In the genomic region with DNA sequence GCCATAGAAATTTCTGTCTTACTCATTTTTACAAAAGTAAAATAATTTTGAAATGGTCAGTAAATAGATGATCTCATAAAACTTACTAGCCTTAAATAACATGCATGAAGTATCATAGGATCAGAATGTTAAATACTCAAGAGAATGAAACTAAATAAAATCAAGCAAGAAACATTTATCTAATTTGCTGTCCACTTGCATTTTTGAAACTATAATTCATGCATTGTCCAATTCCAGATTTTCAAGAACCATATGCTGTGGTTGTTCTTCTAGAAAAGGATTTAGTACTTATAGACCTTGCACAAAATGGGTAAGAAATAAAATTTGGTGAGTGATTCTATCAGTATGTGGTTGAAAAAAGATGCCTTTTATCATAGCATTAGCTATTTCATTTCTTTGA, we compare ENCODE assay signal across 20 cellular contexts.
DNase-seq lines count a peak whose midpoint lies in the region; ATAC-seq, FAIRE-seq and TF ChIP-seq lines count a peak whose summit lies in the region.
"Had no signal": no experiment of that assay in that cellular context is flagged by ENCODE, and none has a peak within 500 bp of the region (broad histone marks: within the 10 kb centered on the region; RNA-seq: fewer than 3 reads in every experiment).

No MANE protein-coding gene starts in this region.

- H3K27ac Mint-ChIP-seq in chondrocyte (ENCODE audit: unreplicated experiment) = peak overlapping the region; percentile 1
- H3K27ac Mint-ChIP-seq in activated CD4-positive, alpha-beta T cell treated with anti-CD3 and anti-CD28 coated beads, Interleukin-2, amount 10 ng/mL, durations not matched to agents 7 days and 5 days = no peak overlapping the region

- no peaks in the 10 kb centered on the region for H3K27me3 Mint-ChIP-seq in chondrocyte (ENCODE audit: low read depth)
- H3K27me3 Mint-ChIP-seq in activated CD4-positive, alpha-beta T cell treated with anti-CD3 and anti-CD28 coated beads, Interleukin-2, amount 10 ng/mL, durations not matched to agents 7 days and 5 days = no peaks in the 10 kb centered on the region

- no peaks in the 10 kb centered on the region for H3K27me3 ChIP-seq in BJ (ENCODE audit: control insufficient read depth, insufficient read depth, low read length)

- TF ChIP-seq CTCF in BJ (IDR thresholded peaks at IDR 0.05; ENCODE audit: insufficient read depth, low read depth, low read length) (no peak), chondrocyte (IDR thresholded peaks at IDR 0.05) (no peak)

- CTCF ChIA-PET in BJ (lab: Yijun Ruan, JAX) = no interaction called here
- CTCF ChIA-PET in activated CD4-positive, alpha-beta T cell treated with anti-CD3 and anti-CD28 coated beads, Interleukin-2, amount 10 ng/mL, durations not matched to agents 7 days and 5 days (lab: Charles Lee) = no interaction called here

- no peaks in the 10 kb centered on the region for H3K9me3 Mint-ChIP-seq in chondrocyte (ENCODE audit: low read depth)
- no peaks in the 10 kb centered on the region for H3K9me3 Mint-ChIP-seq in activated CD4-positive, alpha-beta T cell treated with anti-CD3 and anti-CD28 coated beads, Interleukin-2, amount 10 ng/mL, durations not matched to agents 7 days and 5 days

- peaks cover 13% of the 10 kb centered on the region for H3K36me3 Mint-ChIP-seq in chondrocyte (ENCODE audit: low read depth)
- H3K36me3 Mint-ChIP-seq in activated CD4-positive, alpha-beta T cell treated with anti-CD3 and anti-CD28 coated beads, Interleukin-2, amount 10 ng/mL, durations not matched to agents 7 days and 5 days (ENCODE audit: low read depth) = peaks cover 21% of the 10 kb centered on the region

- H3K4me1 Mint-ChIP-seq in chondrocyte (ENCODE audit: low read depth) = peaks cover 10% of the 10 kb centered on the region
- H3K4me1 Mint-ChIP-seq in activated CD4-positive, alpha-beta T cell treated with anti-CD3 and anti-CD28 coated beads, Interleukin-2, amount 10 ng/mL, durations not matched to agents 7 days and 5 days = no peaks in the 10 kb centered on the region

- POLR2A ChIA-PET in BJ (lab: Charles Lee) = no interaction called here
- POLR2A ChIA-PET in activated CD4-positive, alpha-beta T cell treated with anti-CD3 and anti-CD28 coated beads, Interleukin-2, amount 10 ng/mL, durations not matched to agents 7 days and 5 days (lab: Charles Lee) = no interaction called here

- H3K4me3 ChIP-seq in BJ (ENCODE audit: low read depth, low read length) = no peak overlapping the region

- no peak for ATAC-seq in GM19452 (IDR thresholded peaks at IDR 0.05; ENCODE audit: unreplicated experiment)
- ATAC-seq: HepG2, Panc1, Right ventricle myocardium inferior had no signal

- DNase-seq in BJ (ENCODE audit: low read depth) = peak; percentile 50
- peak; percentile 18 for DNase-seq in HS-5 (ENCODE audit: low read depth)
- no peak for DNase-seq in chondrocyte (ENCODE audit: low spot score)
- DNase-seq in SW480 (ENCODE audit: low spot score) = no peak
- DNase-seq in NCI-H1092 treated with DMSO at 0.1 percent for 48 hours (lab: John Stamatoyannopoulos, UW) = no peak
- no peak for DNase-seq in activated CD4-positive, alpha-beta T cell treated with anti-CD3 and anti-CD28 coated beads, Interleukin-2, amount 10 ng/mL, durations not matched to agents 7 days and 5 days
- DNase-seq: Caco-2, NCI-H1417, NCI-H1930, NCI-H2171 treated with DMSO at 0.1 percent for 48 hours, NCI-H510A, NCI-H82 had no signal

- FAIRE-seq in islet of Langerhans (lab: Jason Lieb, UNC) = peak; percentile 55
- FAIRE-seq: GM12891, H54, HepG2 had no signal

- H3K36me3 ChIP-seq in BJ (ENCODE audit: control insufficient read depth, insufficient read depth, low read length) = peaks cover 3% of the 10 kb centered on the region; the same call in 1 of the 2 replicates

- no peak overlapping the region for H3K4me3 Mint-ChIP-seq in chondrocyte (ENCODE audit: unreplicated experiment)
- no peak overlapping the region for H3K4me3 Mint-ChIP-seq in activated CD4-positive, alpha-beta T cell treated with anti-CD3 and anti-CD28 coated beads, Interleukin-2, amount 10 ng/mL, durations not matched to agents 7 days and 5 days
- H3K4me3 Mint-ChIP-seq: CD14-positive monocyte had no signal

Comparison
In these comparisons a context has a peak if more than half of its experiments do, and no peak if none do; other contexts are left out.
1. DNase-seq: peak in BJ (single experiment) and HS-5 (single experiment); none in chondrocyte (single experiment), SW480 (single experiment), NCI-H1092 treated with DMSO at 0.1 percent for 48 hours (single experiment) and activated CD4-positive, alpha-beta T cell treated with anti-CD3 and anti-CD28 coated beads, Interleukin-2, amount 10 ng/mL, durations not matched to agents 7 days and 5 days (single experiment).